Comparison of ENCODE assay signal across 6 cellular contexts in genomic region chr7:23617482-23617881, GRCh38.
"Had no signal": no experiment of that assay in that cellular context is flagged by ENCODE, and none has a peak within 500 bp of the region (broad histone marks: within the 10 kb centered on the region; RNA-seq: fewer than 3 reads in every experiment).

No MANE protein-coding gene starts in this region.

- DNase-seq: GDM1, GF-D8 had no signal

- FAIRE-seq: G401.6, GM12891, GM18507, GM19239 had no signal
